In the genomic region with DNA sequence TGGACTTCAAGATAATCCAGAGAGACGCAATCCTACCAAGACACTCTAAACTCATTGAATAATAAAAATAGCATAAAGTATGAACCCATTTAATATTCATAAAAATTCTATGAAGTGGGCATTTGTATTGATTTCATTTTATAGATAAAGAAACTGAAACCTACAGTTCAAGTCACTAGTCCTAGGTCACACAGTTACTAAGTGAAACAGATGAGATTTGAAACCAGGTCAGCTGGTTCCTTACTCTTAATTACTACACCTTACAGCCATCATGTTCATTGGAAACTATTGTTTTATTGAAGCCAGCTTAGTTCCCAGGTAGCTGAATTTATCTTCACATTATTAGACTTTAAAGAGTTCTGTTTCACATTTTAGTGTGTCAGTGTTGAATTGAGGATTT, we compare ENCODE assay signal across 18 cellular contexts.
DNase-seq lines count a peak whose midpoint lies in the region; ATAC-seq, FAIRE-seq and TF ChIP-seq lines count a peak whose summit lies in the region.
"Had no signal": no experiment of that assay in that cellular context is flagged by ENCODE, and none has a peak within 500 bp of the region (broad histone marks: within the 10 kb centered on the region; RNA-seq: fewer than 3 reads in every experiment).

No MANE protein-coding gene starts in this region.

- H3K9me3 Mint-ChIP-seq in activated CD4-positive, alpha-beta T cell treated with anti-CD3 and anti-CD28 coated beads for 36 hours (ENCODE audit: low read depth), result peaks cover 3% of the 10 kb centered on the region
- H3K9me3 Mint-ChIP-seq: GM23338, H9 had no signal

- H3K4me2 ChIP-seq in OCI-LY1 (ENCODE audit: low read length) (no peak overlapping the region), GM12878 (ENCODE audit: control insufficient read depth, insufficient read depth) (no peak overlapping the region)
- H3K4me2 ChIP-seq: BLaER1, GM23338 had no signal

- no peaks in the 10 kb centered on the region for H3K9me3 ChIP-seq in OCI-LY1 (ENCODE audit: low read length)
- no peaks in the 10 kb centered on the region for H3K9me3 ChIP-seq in GM12878 (replicated peaks; ENCODE audit: control insufficient read depth, insufficient read depth, low read length)
- H3K9me3 ChIP-seq: BLaER1, Caco-2 had no signal

- no peaks in the 10 kb centered on the region for H3K9me2 ChIP-seq in OCI-LY1 (ENCODE audit: low read depth, low read length)

- no peak for TF ChIP-seq RAD21 in GM12878 (IDR thresholded peaks at IDR 0.05; ENCODE audit: insufficient read depth, low read depth, low read length)

- 0% methylated on average over 1 of the region's 1 CpG for WGBS in GM12878 (ENCODE audit: insufficient coverage, insufficient replicate concordance, low lambda C conversion rate, missing lambda C conversion rate)

- no TSS peak for BruUV-seq in GM12878 (replicated peaks; lab: Mats Ljungman, UMichigan)

- RAD21 ChIA-PET in GM12878 (lab: Charles Lee; ENCODE audit: unreplicated experiment), result interaction anchor here (1.2 kb wide), 1 partner anchor 826 kb away, joined by 3 read pairs; no protein-coding TSS in a partner anchor

- no peaks in the 10 kb centered on the region for H3K4me1 Mint-ChIP-seq in activated CD4-positive, alpha-beta T cell treated with anti-CD3 and anti-CD28 coated beads for 36 hours
- H3K4me1 Mint-ChIP-seq: B cell; CD4-positive, CD25-positive, alpha-beta regulatory T cell had no signal

- peak; percentile 57 for ATAC-seq in HG03432 (IDR thresholded peaks at IDR 0.05; ENCODE audit: unreplicated experiment)
- ATAC-seq in GM12878, result peak; percentile 63; the same call in 2 of the 3 replicates
- ATAC-seq in activated CD4-positive, alpha-beta T cell treated with anti-CD3 and anti-CD28 coated beads for 36 hours, result no peak
- ATAC-seq: CD8-positive, alpha-beta T cell; GM23338; HCT116 had no signal

- H3K27me3 ChIP-seq in OCI-LY1 (ENCODE audit: insufficient read depth, low read length) (no peaks in the 10 kb centered on the region), GM12878 (replicated peaks in 1 of 2; ENCODE audit: control insufficient read depth in 2 of 2, insufficient read depth in 2 of 2, low read length in 1 of 2) (no peaks in the 10 kb centered on the region)
- H3K27me3 ChIP-seq: BLaER1 had no signal

- in situ Hi-C loops in GM12878 (cut with MboI), result no loop called here

- H3K36me3 Mint-ChIP-seq in activated CD4-positive, alpha-beta T cell treated with anti-CD3 and anti-CD28 coated beads for 36 hours (ENCODE audit: low read depth), result no peaks in the 10 kb centered on the region
- H3K36me3 Mint-ChIP-seq: CD4-positive, CD25-positive, alpha-beta regulatory T cell; CD8-positive, alpha-beta T cell had no signal

- TF ChIP-seq EP300 in GM12878 (IDR thresholded peaks at IDR 0.05; ENCODE audit: borderline replicate concordance in 1 of 2, control insufficient read depth in 1 of 2, low read depth in 2 of 2, low read length in 2 of 2), result no peak

- no peak overlapping the region for H3K4me3 ChIP-seq in OCI-LY1 (ENCODE audit: low read depth, low read length, poor library complexity, severe bottlenecking)
- H3K4me3 ChIP-seq in GM12878, result no peak overlapping the region
- H3K4me3 ChIP-seq: BLaER1, GM23338 had no signal

- H4K20me1 ChIP-seq in OCI-LY1 (ENCODE audit: insufficient read depth, low read length) (no peaks in the 10 kb centered on the region), GM12878 (ENCODE audit: control insufficient read depth, insufficient read depth) (no peaks in the 10 kb centered on the region)

- H3K27ac Mint-ChIP-seq in activated CD4-positive, alpha-beta T cell treated with anti-CD3 and anti-CD28 coated beads for 36 hours, result no peak overlapping the region
- H3K27ac Mint-ChIP-seq: B cell; CD4-positive, CD25-positive, alpha-beta regulatory T cell; CD8-positive, alpha-beta T cell; GM23338; H9 had no signal

- no peak for TF ChIP-seq CTCF in OCI-LY1 (IDR thresholded peaks at IDR 0.05; ENCODE audit: low read length)
- TF ChIP-seq CTCF in GM12878 (IDR thresholded peaks at IDR 0.05 in 2 of 3, conservative IDR thresholded peaks at IDR 0.05 in 1 of 3; ENCODE audit: control insufficient read depth in 2 of 3, extremely low read depth in 1 of 3, insufficient read depth in 1 of 3, low read depth in 3 of 3, low read length in 3 of 3), result no peak

- no peak for TF ChIP-seq POLR2A in GM12878 (IDR thresholded peaks at IDR 0.05; ENCODE audit: low read depth, low read length)

- H3K4me1 ChIP-seq in OCI-LY1 (ENCODE audit: insufficient read depth, low read length, severe bottlenecking) (peaks cover under 1% of the 10 kb centered on the region), GM12878 (ENCODE audit: control insufficient read depth, insufficient read depth, low read length) (no peaks in the 10 kb centered on the region)
- H3K4me1 ChIP-seq: Caco-2 had no signal

- no peaks in the 10 kb centered on the region for H3K27me3 Mint-ChIP-seq in activated CD4-positive, alpha-beta T cell treated with anti-CD3 and anti-CD28 coated beads for 36 hours
- H3K27me3 Mint-ChIP-seq: B cell; CD4-positive, CD25-positive, alpha-beta regulatory T cell had no signal

- no peak overlapping the region for H3K4me3 Mint-ChIP-seq in activated CD4-positive, alpha-beta T cell treated with anti-CD3 and anti-CD28 coated beads for 36 hours
- H3K4me3 Mint-ChIP-seq: B cell; CD4-positive, CD25-positive, alpha-beta regulatory T cell; CD8-positive, alpha-beta T cell; GM23338; H9 had no signal

- no peak for DNase-seq in GM12878 (ENCODE audit: low read depth, low spot score)
- no peak for DNase-seq in activated CD4-positive, alpha-beta T cell treated with anti-CD3 and anti-CD28 coated beads for 36 hours
- no peak for DNase-seq in activated CD4-positive, CD25-positive, alpha-beta regulatory T cell treated with anti-CD3 and anti-CD28 coated beads, Interleukin-2, amount 50 U/mL, for 72 hours
- DNase-seq in inferior parietal cortex (ENCODE audit: extremely low spot score), result no peak
- DNase-seq: Caco-2; CD4-positive, CD25-positive, alpha-beta regulatory T cell; CD8-positive, alpha-beta T cell; DMS153; DND-41; H9 had no signal

- intact Hi-C loops in GM12878 (cut with micrococcal nuclease; ENCODE audit: unreplicated experiment), result no loop called here
- intact Hi-C loops in activated CD4-positive, alpha-beta T cell treated with anti-CD3 and anti-CD28 coated beads for 36 hours (cut with DNase I, micrococcal nuclease), result no loop called here

- CTCF ChIA-PET in GM12878 (lab: Yijun Ruan, JAX), result no interaction called here
- CTCF ChIA-PET in activated CD4-positive, alpha-beta T cell treated with anti-CD3 and anti-CD28 coated beads for 36 hours (lab: Charles Lee), result no interaction called here

- H3K9ac ChIP-seq in OCI-LY1 (ENCODE audit: low read length) (no peak overlapping the region), GM12878 (ENCODE audit: control insufficient read depth, insufficient read depth, low read length) (no peak overlapping the region)
- H3K9ac ChIP-seq: BLaER1 had no signal

- H3K79me2 ChIP-seq in OCI-LY1 (ENCODE audit: insufficient read depth, low read length) (no peaks in the 10 kb centered on the region), GM12878 (ENCODE audit: control insufficient read depth, insufficient read depth, low read length) (no peaks in the 10 kb centered on the region)

- SMC1A ChIA-PET in GM12878 (lab: Charles Lee; ENCODE audit: uncharacterized antibody, unreplicated experiment), result no interaction called here

- H2AFZ ChIP-seq in OCI-LY1 (ENCODE audit: low read length) (peak overlapping the region; percentile 88; the same call in 1 of the 2 replicates), GM12878 (ENCODE audit: control insufficient read depth, low read depth, low read length) (no peak overlapping the region)
- H2AFZ ChIP-seq: GM23338 had no signal

- POLR2A ChIA-PET in GM12878 (lab: Charles Lee), result interaction anchor here (0.6 kb wide), 1 partner anchor 202 kb away, joined by 3 read pairs; no protein-coding TSS in a partner anchor
- POLR2A ChIA-PET in activated CD4-positive, alpha-beta T cell treated with anti-CD3 and anti-CD28 coated beads for 36 hours (lab: Charles Lee), result no interaction called here

- H3K27ac ChIP-seq in OCI-LY1 (ENCODE audit: low read depth, low read length, poor library complexity, severe bottlenecking) (no peak overlapping the region), GM12878 (ENCODE audit: control insufficient read depth, insufficient read depth) (no peak overlapping the region)
- H3K27ac ChIP-seq: BLaER1, C4-2B had no signal

- no peak for FAIRE-seq in GM12878 (lab: Jason Lieb, UNC)
- FAIRE-seq: G401.6 had no signal

- H3F3A ChIP-seq in OCI-LY1 (ENCODE audit: insufficient read depth, low read length), result no peaks in the 10 kb centered on the region

- H3K36me3 ChIP-seq in OCI-LY1 (ENCODE audit: insufficient read depth, low read length), result no peaks in the 10 kb centered on the region
- no peaks in the 10 kb centered on the region for H3K36me3 ChIP-seq in GM12878 (ENCODE audit: control insufficient read depth in 2 of 2, insufficient read depth in 2 of 2, low read length in 1 of 2)

TF ChIP-seq in GM12878, 131 proteins besides CTCF, POLR2A, EP300 and RAD21 (continues in another document):
- TF ChIP-seq IRF4 (IDR thresholded peaks at IDR 0.05; ENCODE audit: low read depth, low read length) (no peak), SMC3 (IDR thresholded peaks at IDR 0.05; ENCODE audit: borderline replicate concordance, low read length) (no peak), PAX8 (IDR thresholded peaks at IDR 0.05) (no peak), SP1 (IDR thresholded peaks at IDR 0.05; ENCODE audit: low read depth, low read length) (no peak), NBN (IDR thresholded peaks at IDR 0.05) (no peak), ZNF207 (IDR thresholded peaks at IDR 0.05; ENCODE audit: borderline replicate concordance) (no peak), MYB (IDR thresholded peaks at IDR 0.05; ENCODE audit: borderline replicate concordance, low read depth, low read length) (no peak), WRNIP1 (IDR thresholded peaks at IDR 0.05; ENCODE audit: borderline replicate concordance, low read depth, low read length) (no peak), HDAC2 (IDR thresholded peaks at IDR 0.05) (no peak)
